In the genomic region with DNA sequence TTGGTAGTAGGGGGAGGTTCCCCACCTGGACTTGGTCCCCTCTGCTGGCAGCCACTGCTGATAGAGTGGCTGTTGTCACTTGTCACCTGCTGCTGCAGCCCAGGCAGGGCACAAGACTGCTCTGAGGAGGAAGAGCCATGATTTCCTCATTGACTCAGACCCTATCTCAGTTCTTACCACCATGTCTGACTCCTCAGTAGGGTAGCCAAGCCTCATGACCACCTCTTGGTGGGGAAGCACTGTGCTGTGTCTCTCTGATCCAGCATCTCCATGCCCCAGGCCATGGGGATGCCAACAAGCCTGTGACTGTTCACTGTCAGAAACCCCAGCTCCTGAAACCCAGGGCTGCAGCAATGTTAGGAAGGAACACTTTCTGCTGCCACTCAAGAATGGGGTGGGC, we compare ENCODE assay signal across 29 cellular contexts.
DNase-seq lines count a peak whose midpoint lies in the region; ATAC-seq, FAIRE-seq and TF ChIP-seq lines count a peak whose summit lies in the region.
"Had no signal": no experiment of that assay in that cellular context is flagged by ENCODE, and none has a peak within 500 bp of the region (broad histone marks: within the 10 kb centered on the region; RNA-seq: fewer than 3 reads in every experiment).

No MANE protein-coding gene starts in this region.

- DNase-seq in bronchial epithelial cell (ENCODE audit: low read depth) (no peak), H1 (ENCODE audit: low read depth in 1 of 2, low spot score in 2 of 2) (peak in 1 of 2 experiments; percentile 33), neural progenitor cell (ENCODE audit: low spot score) (no peak), type B pancreatic cell (ENCODE audit: extremely low spot score, unreplicated experiment) (peak; percentile 52), ureter (ENCODE audit: low spot score) (no peak)
- DNase-seq: 8988T; ACHN; BE2C; C1 segment of cervical spinal cord; CD4-positive, alpha-beta memory T cell; CD4-positive, CD25-positive, alpha-beta regulatory T cell; CD8-positive, alpha-beta memory T cell; COR-L47; DMS 273 treated with DMSO at 0.1 percent for 48 hours; DMS153; DMS53; DMS79; DND-41; EL; GDM1 had no signal

- no peak overlapping the region for H4K8ac ChIP-seq in H1 (ENCODE audit: extremely low read depth, insufficient read depth, low read length)

- no peak for TF ChIP-seq EP300 in H1 (IDR thresholded peaks at IDR 0.05; ENCODE audit: borderline replicate concordance in 1 of 2, low read depth in 2 of 2, low read length in 2 of 2)

- no peak overlapping the region for H3K27ac ChIP-seq in H1 (ENCODE audit: low read depth, low read length)
- no peak overlapping the region for H3K27ac ChIP-seq in neural progenitor cell
- H3K27ac ChIP-seq: BLaER1 had no signal

- peak; percentile 23 for FAIRE-seq in bronchial epithelial cell (lab: Jason Lieb, UNC)
- no peak for FAIRE-seq in H1 (lab: Jason Lieb, UNC)
- FAIRE-seq: A204.1, GM12878, GM12892, GM18507 had no signal

- H3K4me1 Mint-ChIP-seq in neural progenitor cell (peaks cover 18% of the 10 kb centered on the region), type B pancreatic cell (ENCODE audit: unreplicated experiment) (no peaks in the 10 kb centered on the region)
- H3K4me1 Mint-ChIP-seq: CD14-positive monocyte; CD4-positive, alpha-beta memory T cell; CD4-positive, CD25-positive, alpha-beta regulatory T cell; CD8-positive, alpha-beta memory T cell had no signal

- TF ChIP-seq RAD21 in H1 (IDR thresholded peaks at IDR 0.05 in 1 of 2, conservative IDR thresholded peaks at IDR 0.05 in 1 of 2; ENCODE audit: low read depth in 2 of 2, low read length in 2 of 2): no peak

- no peak overlapping the region for H3K56ac ChIP-seq in H1 (replicated peaks; ENCODE audit: insufficient read length, low read depth, low read length)

- H3K4me3 Mint-ChIP-seq in neural progenitor cell (peak overlapping the region; percentile 41), type B pancreatic cell (no peak overlapping the region)
- H3K4me3 Mint-ChIP-seq: CD14-positive monocyte; CD4-positive, alpha-beta memory T cell; CD4-positive, CD25-positive, alpha-beta regulatory T cell; CD8-positive, alpha-beta memory T cell had no signal

- peak overlapping the region; percentile 55; the same call in 1 of the 2 replicates for H2BK12ac ChIP-seq in H1 (ENCODE audit: low read depth, low read length)

- H2BK120ac ChIP-seq in H1 (replicated peaks; ENCODE audit: low read depth, low read length): no peak overlapping the region

- H3K27ac Mint-ChIP-seq in neural progenitor cell: peak overlapping the region; percentile 87
- H3K27ac Mint-ChIP-seq in type B pancreatic cell: no peak overlapping the region
- H3K27ac Mint-ChIP-seq: CD14-positive monocyte; CD4-positive, alpha-beta memory T cell; CD4-positive, CD25-positive, alpha-beta regulatory T cell; CD8-positive, alpha-beta memory T cell had no signal

- 0 out of 2 replicates have a peak overlapping the region, but pooled peaks have one; percentile 2 for H2BK15ac ChIP-seq in H1 (ENCODE audit: low read length)

- no peaks in the 10 kb centered on the region for H3K36me3 Mint-ChIP-seq in neural progenitor cell
- no peaks in the 10 kb centered on the region for H3K36me3 Mint-ChIP-seq in type B pancreatic cell
- H3K36me3 Mint-ChIP-seq: CD14-positive monocyte; CD4-positive, alpha-beta memory T cell; CD4-positive, CD25-positive, alpha-beta regulatory T cell; CD8-positive, alpha-beta memory T cell had no signal

- H3K27me3 ChIP-seq in bronchial epithelial cell (ENCODE audit: control insufficient read depth, insufficient read depth, low read length) (no peaks in the 10 kb centered on the region), H1 (replicated peaks in 1 of 4; ENCODE audit: control insufficient read depth in 3 of 4, extremely low read depth in 1 of 4, insufficient read depth in 3 of 4, low read length in 3 of 4) (no peaks in the 10 kb centered on the region; a peak in 1 of 7 replicates), neural progenitor cell (no peaks in the 10 kb centered on the region)
- H3K27me3 ChIP-seq: BE2C, BLaER1 had no signal

- H2BK5ac ChIP-seq in H1 (ENCODE audit: low read depth, low read length): 0 out of 2 replicates have a peak overlapping the region, but pooled peaks have one; percentile 9

- H3K4ac ChIP-seq in H1 (replicated peaks; ENCODE audit: insufficient read length, low read depth, low read length): no peak overlapping the region

- 0 out of 2 replicates have a peak overlapping the region, but pooled peaks have one; percentile 8 for H2BK20ac ChIP-seq in H1 (ENCODE audit: low read length)

- 0 out of 2 replicates have a peak overlapping the region, but pooled peaks have one; percentile 24 for H3K18ac ChIP-seq in H1 (ENCODE audit: extremely low read depth, low read length)

- CTCF ChIA-PET in H1 (lab: Charles Lee; ENCODE audit: partially characterized antibody): no interaction called here

- no peak overlapping the region for H3K9ac ChIP-seq in H1 (replicated peaks in 1 of 4; ENCODE audit: extremely low read depth in 1 of 4, low read depth in 3 of 4, low read length in 3 of 4)
- no peak overlapping the region for H3K9ac ChIP-seq in neural progenitor cell
- H3K9ac ChIP-seq: BLaER1 had no signal

- H3K23me2 ChIP-seq in H1 (ENCODE audit: low read depth, low read length): peaks cover 1% of the 10 kb centered on the region; the same call in 1 of the 2 replicates

- H2AFZ ChIP-seq in H1 (ENCODE audit: low read length) (no peak overlapping the region), neural progenitor cell (replicated peaks) (no peak overlapping the region)

- ATAC-seq in HG02852 (IDR thresholded peaks at IDR 0.05; ENCODE audit: unreplicated experiment): no peak
- ATAC-seq in HG02678 (IDR thresholded peaks at IDR 0.05; ENCODE audit: unreplicated experiment): no peak
- no peak for ATAC-seq in GM19467 (IDR thresholded peaks at IDR 0.05; ENCODE audit: unreplicated experiment)
- ATAC-seq: GM12878 had no signal

- H3F3A ChIP-seq in neural progenitor cell (ENCODE audit: low read depth): peaks cover 9% of the 10 kb centered on the region

- H3K4me3 ChIP-seq in bronchial epithelial cell (ENCODE audit: low read depth, low read length): no peak overlapping the region
- H3K4me3 ChIP-seq in H1 (ENCODE audit: extremely low read depth in 1 of 4, insufficient read depth in 2 of 4, low read depth in 3 of 4, low read length in 4 of 4): no peak overlapping the region
- no peak overlapping the region for H3K4me3 ChIP-seq in neural progenitor cell
- H3K4me3 ChIP-seq: BLaER1, GM12878 had no signal

- H3K4me2 ChIP-seq in H1 (ENCODE audit: insufficient read depth in 1 of 2, low read depth in 2 of 2, low read length in 2 of 2) (no peak overlapping the region), neural progenitor cell (no peak overlapping the region)
- H3K4me2 ChIP-seq: BLaER1 had no signal

- no peak overlapping the region for H3K23ac ChIP-seq in H1 (ENCODE audit: insufficient read length)

- TF ChIP-seq POLR2A in H1 (IDR thresholded peaks at IDR 0.05; ENCODE audit: control extremely low read depth in 1 of 2, low read depth in 2 of 2, low read length in 2 of 2): no peak

- no peaks in the 10 kb centered on the region for H3K79me2 ChIP-seq in H1 (ENCODE audit: control insufficient read depth in 1 of 2, insufficient read depth in 2 of 2, low read length in 2 of 2)
- no peaks in the 10 kb centered on the region for H3K79me2 ChIP-seq in neural progenitor cell (ENCODE audit: low read depth)

- TF ChIP-seq CTCF in bronchial epithelial cell (IDR thresholded peaks at IDR 0.05; ENCODE audit: insufficient read depth, low read length, severe bottlenecking) (no peak), H1 (IDR thresholded peaks at IDR 0.05; ENCODE audit: control extremely low read depth in 1 of 3, insufficient read depth in 1 of 3, low read depth in 1 of 3, low read length in 3 of 3) (no peak), neural progenitor cell (IDR thresholded peaks at IDR 0.05) (no peak), type B pancreatic cell (conservative IDR thresholded peaks at IDR 0.05) (no peak)

- H2AK5ac ChIP-seq in H1 (ENCODE audit: low read depth, low read length): no peak overlapping the region

- POLR2A ChIA-PET in H1 (lab: Charles Lee; ENCODE audit: partially characterized antibody): interaction anchor here (1.1 kb wide), 1 partner anchor 15 kb away, joined by 3 read pairs; no protein-coding TSS in a partner anchor

- H4K20me1 ChIP-seq in H1 (replicated peaks in 1 of 2; ENCODE audit: control insufficient read depth in 1 of 2, insufficient read depth in 2 of 2, low read length in 2 of 2): no peaks in the 10 kb centered on the region
- no peaks in the 10 kb centered on the region for H4K20me1 ChIP-seq in neural progenitor cell (ENCODE audit: low read depth)
- H4K20me1 ChIP-seq: BLaER1 had no signal

- H3K36me3 ChIP-seq in bronchial epithelial cell (ENCODE audit: control insufficient read depth, insufficient read depth, low read length) (no peaks in the 10 kb centered on the region), H1 (ENCODE audit: control insufficient read depth in 2 of 4, insufficient read depth in 4 of 4, low read length in 3 of 4) (no peaks in the 10 kb centered on the region), neural progenitor cell (no peaks in the 10 kb centered on the region)
- H3K36me3 ChIP-seq: BE2C, BLaER1 had no signal

- no peak overlapping the region for H3K14ac ChIP-seq in H1 (ENCODE audit: insufficient read length)

- H3K27me3 Mint-ChIP-seq in neural progenitor cell (ENCODE audit: insufficient read depth, low read depth) (peaks cover 16% of the 10 kb centered on the region), type B pancreatic cell (peaks cover 57% of the 10 kb centered on the region)

- H3K9me3 Mint-ChIP-seq in neural progenitor cell (no peaks in the 10 kb centered on the region), type B pancreatic cell (no peaks in the 10 kb centered on the region)
- H3K9me3 Mint-ChIP-seq: CD4-positive, alpha-beta memory T cell; CD4-positive, CD25-positive, alpha-beta regulatory T cell; CD8-positive, alpha-beta memory T cell had no signal

- peaks cover 8 to 25% (median 17%) of the 10 kb centered on the region in 4 experiments for H3K4me1 ChIP-seq in H1 (replicated peaks in 1 of 4; ENCODE audit: control insufficient read depth in 3 of 4, insufficient read depth in 4 of 4, low read length in 3 of 4)
- H3K4me1 ChIP-seq in neural progenitor cell: peaks cover 5% of the 10 kb centered on the region
- H3K4me1 ChIP-seq: BE2C, BLaER1 had no signal

- no peaks in the 10 kb centered on the region for H3K79me1 ChIP-seq in H1 (ENCODE audit: low read depth, low read length)

- H4K5ac ChIP-seq in H1 (ENCODE audit: insufficient read length, low read depth, low read length): no peak overlapping the region

- H4K91ac ChIP-seq in H1 (replicated peaks; ENCODE audit: insufficient read length, low read length): no peak overlapping the region

- H3K9me3 ChIP-seq in H1 (ENCODE audit: insufficient read depth in 2 of 2, low read depth in 1 of 2, low read length in 1 of 2): no peaks in the 10 kb centered on the region
- H3K9me3 ChIP-seq in neural progenitor cell (ENCODE audit: low read depth): no peaks in the 10 kb centered on the region
- H3K9me3 ChIP-seq: BE2C, BLaER1 had no signal

TF ChIP-seq in H1, 55 proteins besides CTCF, POLR2A, EP300 and RAD21 (continues in another document):
- TF ChIP-seq KDM4A (IDR thresholded peaks at IDR 0.05; ENCODE audit: low read depth, low read length, severe bottlenecking) (no peak), SUZ12 (IDR thresholded peaks at IDR 0.05; ENCODE audit: low read length) (no peak), SP2 (IDR thresholded peaks at IDR 0.05; ENCODE audit: low read length) (no peak), BACH1 (IDR thresholded peaks at IDR 0.05; ENCODE audit: low read length) (no peak)
